Comparison of ENCODE assay signal across 36 cellular contexts in the genomic region with DNA sequence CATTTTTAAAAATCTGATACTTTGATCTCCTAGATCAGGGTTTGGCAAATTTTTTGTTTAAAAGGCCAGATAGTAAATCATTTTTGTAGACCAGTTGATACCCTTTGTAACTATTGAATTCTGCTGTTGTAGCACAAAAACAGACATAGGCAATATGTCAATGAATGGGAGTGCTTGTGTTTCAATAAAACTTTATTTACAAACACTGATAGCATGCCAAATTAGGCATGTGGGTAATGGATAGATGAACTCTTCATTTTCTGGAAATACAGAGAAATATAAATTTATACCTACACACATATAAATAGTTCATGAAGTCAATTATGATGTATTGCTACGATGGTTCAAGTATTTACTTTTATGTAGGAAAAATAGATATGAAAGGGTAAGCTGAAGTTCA.
"Had no signal": no experiment of that assay in that cellular context is flagged by ENCODE, and none has a peak within 500 bp of the region (broad histone marks: within the 10 kb centered on the region; RNA-seq: fewer than 3 reads in every experiment).

No MANE protein-coding gene starts in this region.

- H3K27me3 ChIP-seq: MG63 had no signal

- H3K4me3 ChIP-seq: MG63 had no signal

- DNase-seq: Kasumi-1, MG63, MM.1S, MV-4-11, NCI-H1048, NCI-H1092, NCI-H1092 treated with DMSO at 0.1 percent for 48 hours, NCI-H1105, NCI-H1105 treated with DMSO at 0.1 percent for 48 hours, NCI-H1417, NCI-H1417 treated with DMSO at 0.1 percent for 48 hours, NCI-H1436, NCI-H1436 treated with DMSO at 0.1 percent for 48 hours, NCI-H146, NCI-H1694, NCI-H1694 treated with DMSO at 0.1 percent for 48 hours, NCI-H187, NCI-H187 treated with DMSO at 0.1 percent for 48 hours, NCI-H1930, NCI-H2029, NCI-H2029 treated with DMSO at 0.1 percent for 48 hours, NCI-H2081, NCI-H2081 treated with DMSO at 0.1 percent for 48 hours, NCI-H2107, NCI-H2171, NCI-H2171 treated with DMSO at 0.1 percent for 48 hours, NCI-H2227 treated with DMSO at 0.1 percent for 48 hours, NCI-H226, NCI-H345, NCI-H446, NCI-H446 treated with DMSO at 0.1 percent for 48 hours, NCI-H510A, NCI-H510A treated with DMSO at 0.1 percent for 48 hours, NCI-H524, NCI-H524 treated with DMSO at 0.1 percent for 48 hours, NCI-H526 had no signal

- H3K9me3 ChIP-seq: MG63 had no signal
